ENCODE assay signal across 19 cellular contexts in the genomic region with DNA sequence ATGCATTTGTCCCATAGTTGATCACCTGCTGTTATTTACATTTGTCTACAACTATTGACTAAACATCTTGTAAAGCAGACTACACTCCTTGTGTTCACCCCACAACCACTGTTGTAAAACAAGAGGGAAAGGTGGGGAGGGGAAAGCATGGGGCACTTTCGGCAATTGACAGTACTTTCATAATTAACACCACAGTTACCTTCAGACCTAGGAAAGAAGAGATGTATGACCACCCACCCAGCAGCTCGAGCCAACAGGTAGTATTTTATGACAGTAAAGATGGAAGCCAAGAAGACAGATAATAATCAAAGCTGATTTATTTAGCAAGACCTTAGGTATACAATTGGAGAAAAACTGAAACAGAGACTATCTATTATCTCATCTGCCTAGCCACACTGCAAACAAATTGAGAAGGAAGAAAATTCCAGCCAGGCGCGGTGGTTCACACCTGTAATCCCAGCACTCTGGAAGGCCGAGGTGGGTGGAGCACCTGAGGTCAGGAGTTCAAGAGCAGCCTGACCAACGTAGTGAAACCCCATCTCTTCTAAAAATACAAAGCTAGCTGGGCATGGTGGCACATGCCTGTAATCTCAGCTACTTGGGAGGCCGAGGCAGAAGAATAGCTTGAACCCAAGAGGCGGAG. TPM values are rescaled to one million over a fixed set of nuclear protein-coding genes. Genes with fewer than 3 reads are reported as not detected.
DNase-seq lines count a peak whose midpoint lies in the region; ATAC-seq and TF ChIP-seq lines count a peak whose summit lies in the region.
"Had no signal": no experiment of that assay in that cellular context is flagged by ENCODE, and none has a peak within 500 bp of the region (broad histone marks: within the 10 kb centered on the region; RNA-seq: fewer than 3 reads in every experiment).

No MANE protein-coding gene starts in this region.

- 0 out of 2 replicates have a peak overlapping the region, but pooled peaks have one; percentile 6 for H3K4me2 ChIP-seq in SK-N-SH

- H3K36me3 ChIP-seq in SK-N-SH (replicated peaks in 1 of 2; ENCODE audit: control insufficient read depth in 1 of 2, insufficient read depth in 2 of 2, low read length in 1 of 2) (no peaks in the 10 kb centered on the region), HEK293 (ENCODE audit: control insufficient read depth in 2 of 2, insufficient read depth in 1 of 2, low read length in 2 of 2) (no peaks in the 10 kb centered on the region; a peak in 1 of 3 replicates)
- H3K36me3 ChIP-seq: Peyer's patch had no signal

- no peaks in the 10 kb centered on the region for H3K4me1 ChIP-seq in SK-N-SH (ENCODE audit: control insufficient read depth in 1 of 2, insufficient read depth in 2 of 2, low read depth in 1 of 2, low read length in 1 of 2)
- H3K4me1 ChIP-seq in HEK293 (ENCODE audit: control insufficient read depth, insufficient read depth, low read length), result peaks cover 15% of the 10 kb centered on the region

- H3K9ac ChIP-seq in SK-N-SH, result no peak overlapping the region

- no peak for ATAC-seq in SK-N-SH treated with all-trans-retinoic acid at 6 μM for 48 hours
- peak; percentile 35 for ATAC-seq in left colon

- H3K27ac Mint-ChIP-seq in activated CD4-positive, alpha-beta memory T cell treated with anti-CD3 and anti-CD28 coated beads for 36 hours, result no peak overlapping the region
- H3K27ac Mint-ChIP-seq: T-helper 1 cell treated with Interleukin-12 subunit alpha and Interleukin-12 subunit beta and Interleukin-4 antibody, amounts not matched to agents 30 μg/mL and 1 μg/mL, for 36 hours had no signal

- H3K4me3 ChIP-seq in SK-N-SH (ENCODE audit: low read depth in 2 of 2, low read length in 1 of 2) (no peak overlapping the region), HEK293 (ENCODE audit: low read depth, low read length) (no peak overlapping the region)
- H3K4me3 ChIP-seq: Peyer's patch had no signal

- TF ChIP-seq CTCF in SK-N-SH (IDR thresholded peaks at IDR 0.05), result no peak
- no peak for TF ChIP-seq CTCF in HEK293 (tag by site-specific recombination; IDR thresholded peaks at IDR 0.05)

- H3K79me2 ChIP-seq in SK-N-SH (ENCODE audit: insufficient read depth), result peaks cover 93% of the 10 kb centered on the region

- DNase-seq in SK-N-SH (no peak), NCI-H774 (lab: John Stamatoyannopoulos, UW) (peak; percentile 31), left colon (no peak), NCI-H1436 (lab: John Stamatoyannopoulos, UW) (no peak), UCSD-AML1 (lab: John Stamatoyannopoulos, UW; ENCODE audit: unreplicated experiment) (no peak)
- no peak for DNase-seq in activated CD4-positive, alpha-beta memory T cell treated with anti-CD3 and anti-CD28 coated beads for 36 hours
- DNase-seq: DMS 273 treated with DMSO at 0.1 percent for 48 hours, H7, MV-4-11, NCI-H2081, NCI-H2227 treated with DMSO at 0.1 percent for 48 hours, NCI-H526 treated with DMSO at 0.1 percent for 48 hours, Peyer's patch, Right ventricle myocardium superior had no signal

- H3K4me3 Mint-ChIP-seq in activated CD4-positive, alpha-beta memory T cell treated with anti-CD3 and anti-CD28 coated beads for 36 hours, result no peak overlapping the region
- H3K4me3 Mint-ChIP-seq: CD14-positive monocyte; T-helper 1 cell treated with Interleukin-12 subunit alpha and Interleukin-12 subunit beta and Interleukin-4 antibody, amounts not matched to agents 30 μg/mL and 1 μg/mL, for 36 hours had no signal

- no peak for TF ChIP-seq EP300 in SK-N-SH (IDR thresholded peaks at IDR 0.05; ENCODE audit: borderline replicate concordance in 1 of 2, low read depth in 1 of 2, low read length in 1 of 2)

- no peak overlapping the region for H2AFZ ChIP-seq in SK-N-SH (ENCODE audit: low read depth)

- H3K9me3 Mint-ChIP-seq in activated CD4-positive, alpha-beta memory T cell treated with anti-CD3 and anti-CD28 coated beads for 36 hours, result no peaks in the 10 kb centered on the region
- H3K9me3 Mint-ChIP-seq: T-helper 1 cell treated with Interleukin-12 subunit alpha and Interleukin-12 subunit beta and Interleukin-4 antibody, amounts not matched to agents 30 μg/mL and 1 μg/mL, for 36 hours had no signal

- POLR2A ChIA-PET in SK-N-SH (lab: Yijun Ruan, JAX), result no interaction called here
- POLR2A ChIA-PET in HEK293 (lab: Yijun Ruan, JAX), result no interaction called here
- POLR2A ChIA-PET in activated CD4-positive, alpha-beta memory T cell treated with anti-CD3 and anti-CD28 coated beads for 36 hours (lab: Charles Lee), result no interaction called here

- H3K27me3 ChIP-seq in SK-N-SH (ENCODE audit: insufficient read depth), result no peaks in the 10 kb centered on the region
- H3K27me3 ChIP-seq: Peyer's patch had no signal

- no peaks in the 10 kb centered on the region for H3K9me2 ChIP-seq in SK-N-SH

- H3K4me1 Mint-ChIP-seq in activated CD4-positive, alpha-beta memory T cell treated with anti-CD3 and anti-CD28 coated beads for 36 hours (ENCODE audit: low read depth), result peaks cover 11% of the 10 kb centered on the region

- 94% methylated on average over 8 of the region's 8 CpGs for WGBS in SK-N-SH (ENCODE audit: low lambda C conversion rate)

- CTCF ChIA-PET in SK-N-SH (lab: Yijun Ruan, JAX) (interaction anchor here (1.2 kb wide), 1 partner anchor 19 kb away, joined by 3 read pairs; no protein-coding TSS in a partner anchor), HEK293 (lab: Yijun Ruan, JAX) (interaction anchor here (0.7 to 1.4 kb wide), 2 partner anchors 11 to 14 kb away, joined by 3 read pairs; no protein-coding TSS in a partner anchor)
- CTCF ChIA-PET in activated CD4-positive, alpha-beta memory T cell treated with anti-CD3 and anti-CD28 coated beads for 36 hours (lab: Charles Lee), result no interaction called here

- intact Hi-C loops in left colon (cut with DNase I, micrococcal nuclease), result no loop called here
- intact Hi-C loops in activated CD4-positive, alpha-beta memory T cell treated with anti-CD3 and anti-CD28 coated beads for 36 hours (cut with micrococcal nuclease), result no loop called here

- peaks cover 6% of the 10 kb centered on the region for H3F3A ChIP-seq in SK-N-SH (replicated peaks; ENCODE audit: insufficient read depth)

- H3K9me3 ChIP-seq in SK-N-SH (no peaks in the 10 kb centered on the region), HEK293 (ENCODE audit: control insufficient read depth, insufficient read depth, low read depth, low read length) (no peaks in the 10 kb centered on the region)
- H3K9me3 ChIP-seq: Peyer's patch had no signal

- no peaks in the 10 kb centered on the region for H3K36me3 Mint-ChIP-seq in activated CD4-positive, alpha-beta memory T cell treated with anti-CD3 and anti-CD28 coated beads for 36 hours

- TF ChIP-seq RAD21 in SK-N-SH (IDR thresholded peaks at IDR 0.05; ENCODE audit: low read length), result no peak

- H3K27ac ChIP-seq in SK-N-SH (ENCODE audit: low read depth in 2 of 2, low read length in 1 of 2) (no peak overlapping the region), HEK293 (ENCODE audit: extremely low read depth, low read depth, low read length) (no peak overlapping the region)
- H3K27ac ChIP-seq: HL-60, Peyer's patch had no signal

- no peaks in the 10 kb centered on the region for H3K27me3 Mint-ChIP-seq in activated CD4-positive, alpha-beta memory T cell treated with anti-CD3 and anti-CD28 coated beads for 36 hours

- peaks cover 40% of the 10 kb centered on the region for H4K20me1 ChIP-seq in SK-N-SH (ENCODE audit: insufficient read depth)

TF ChIP-seq in SK-N-SH, 30 proteins besides CTCF, POLR2A, EP300 and RAD21 (continues in another document):
- TF ChIP-seq, protein P1, sequence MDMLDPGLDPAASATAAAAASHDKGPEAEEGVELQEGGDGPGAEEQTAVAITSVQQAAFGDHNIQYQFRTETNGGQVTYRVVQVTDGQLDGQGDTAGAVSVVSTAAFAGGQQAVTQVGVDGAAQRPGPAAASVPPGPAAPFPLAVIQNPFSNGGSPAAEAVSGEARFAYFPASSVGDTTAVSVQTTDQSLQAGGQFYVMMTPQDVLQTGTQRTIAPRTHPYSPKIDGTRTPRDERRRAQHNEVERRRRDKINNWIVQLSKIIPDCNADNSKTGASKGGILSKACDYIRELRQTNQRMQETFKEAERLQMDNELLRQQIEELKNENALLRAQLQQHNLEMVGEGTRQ (IDR thresholded peaks at IDR 0.05; ENCODE audit: borderline replicate concordance, low read depth, low read length), result no peak

TF ChIP-seq in SK-N-SH treated with all-trans-retinoic acid at 6 μM for 48 hours, 23 proteins besides CTCF, POLR2A, EP300 and RAD21 (continues in another document):
- TF ChIP-seq ISL1 (CRISPR knock-in tag; IDR thresholded peaks at IDR 0.05) (no peak), CSDC2 (CRISPR knock-in tag; IDR thresholded peaks at IDR 0.05) (no peak), ZFP30 (CRISPR knock-in tag; IDR thresholded peaks at IDR 0.05) (no peak), TCF4 (CRISPR knock-in tag; IDR thresholded peaks at IDR 0.05; ENCODE audit: borderline replicate concordance) (no peak)

TF ChIP-seq in HEK293, 187 proteins besides CTCF, POLR2A, EP300 and RAD21 (continues in another document):
- peak; percentile 96 for TF ChIP-seq PRDM1 (tag by site-specific recombination; IDR thresholded peaks at IDR 0.05)

RNA-seq across cellular contexts. Expression of gene HECTD4, which starts 11.2 kb away (rescaled TPM):
- 9.3 and 14.6 TPM in 2 replicates for polyA plus RNA-seq in SK-N-SH (2012; rRNA removed)
- polyA plus RNA-seq in SK-N-SH (2012; cell fraction: cytosol; rRNA removed), result 6.3 and 7.8 TPM in 2 replicates
- polyA plus RNA-seq in SK-N-SH (2012; cell fraction: nucleus; rRNA removed), result 62.9 and 77.2 TPM in 2 replicates
- 10 to 100 TPM; 49.3 to 61.3 TPM for total RNA-seq in left colon
- total RNA-seq in activated CD4-positive, alpha-beta memory T cell treated with anti-CD3 and anti-CD28 coated beads for 36 hours, result 10 to 100 TPM; 24.0 to 24.4 TPM

RNA-seq across cellular contexts. Expression of gene RPL6, which starts 38.4 kb away (rescaled TPM):
- polyA plus RNA-seq in SK-N-SH (2012; rRNA removed), result 2,073 and 2,479 TPM in 2 replicates
- polyA plus RNA-seq in SK-N-SH (2012; cell fraction: cytosol; rRNA removed), result 2,881 and 3,723 TPM in 2 replicates
- polyA plus RNA-seq in SK-N-SH (2012; cell fraction: nucleus; rRNA removed), result 553 and 707 TPM in 2 replicates
- total RNA-seq in left colon, result 100 to 1,000 TPM; 774 to 778 TPM
- 1,000 to 10,000 TPM; 1,833 TPM for total RNA-seq in activated CD4-positive, alpha-beta memory T cell treated with anti-CD3 and anti-CD28 coated beads for 36 hours

RNA-seq across cellular contexts. Expression of gene PTPN11, which starts 47.8 kb away (rescaled TPM):
- polyA plus RNA-seq in SK-N-SH (2012; rRNA removed), result 47.8 and 48.3 TPM in 2 replicates
- 52.2 and 55.5 TPM in 2 replicates for polyA plus RNA-seq in SK-N-SH (2012; cell fraction: cytosol; rRNA removed)
- 30.4 and 37.8 TPM in 2 replicates for polyA plus RNA-seq in SK-N-SH (2012; cell fraction: nucleus; rRNA removed)
- 10 to 100 TPM; 65.1 to 69.1 TPM for total RNA-seq in left colon
- total RNA-seq in activated CD4-positive, alpha-beta memory T cell treated with anti-CD3 and anti-CD28 coated beads for 36 hours, result 100 to 1,000 TPM; 137 to 145 TPM
